10 cellular contexts compared by ENCODE assay signal in the genomic region with DNA sequence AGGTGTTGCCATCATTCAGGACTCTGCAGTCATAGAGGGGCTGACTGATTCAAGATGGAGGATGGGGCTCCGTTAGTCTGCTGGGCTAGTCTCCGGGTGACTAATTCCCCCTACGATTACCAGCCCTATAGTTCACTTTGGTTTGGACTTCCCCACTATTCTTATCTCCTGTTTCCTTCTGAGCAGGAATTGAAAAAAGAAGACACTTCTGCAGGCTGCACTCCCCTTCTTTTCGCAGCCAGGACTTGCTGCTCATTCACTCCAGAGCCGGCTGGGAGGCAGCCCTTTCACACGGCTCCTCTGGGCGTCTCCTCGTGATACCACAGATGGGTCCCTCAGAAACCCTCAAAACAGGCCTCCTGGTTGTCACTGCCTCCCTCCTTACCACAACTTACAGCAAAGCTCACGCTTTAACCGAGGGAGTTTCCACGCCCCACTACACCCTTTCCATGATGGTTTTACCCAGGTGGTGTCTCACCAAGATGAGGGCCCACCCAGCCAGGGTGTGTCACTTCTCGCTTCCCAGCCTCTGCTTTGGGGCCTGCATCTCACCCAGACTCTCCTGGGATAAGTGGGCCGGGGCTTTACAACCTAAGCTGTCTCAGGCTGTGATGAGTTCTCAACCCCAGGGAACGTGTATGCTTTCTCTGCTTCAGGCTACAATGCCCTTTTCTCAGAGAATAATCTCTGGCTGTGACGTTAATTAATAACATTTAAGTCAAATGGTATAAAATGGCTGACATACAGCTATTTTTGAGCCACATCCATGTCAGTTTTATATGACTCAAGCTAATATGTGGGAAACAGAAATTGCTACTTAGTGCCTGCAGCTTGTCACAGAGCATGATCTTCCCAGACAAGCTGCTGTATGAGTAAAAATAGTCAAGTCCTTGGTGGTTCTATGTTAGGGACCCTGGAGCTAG.
DNase-seq lines count a peak whose midpoint lies in the region; ATAC-seq lines count a peak whose summit lies in the region.
"Had no signal": no experiment of that assay in that cellular context is flagged by ENCODE, and none has a peak within 500 bp of the region (broad histone marks: within the 10 kb centered on the region; RNA-seq: fewer than 3 reads in every experiment).

No MANE protein-coding gene starts in this region.

- H3K4me1 ChIP-seq in effector memory CD4-positive, alpha-beta T cell (ENCODE audit: control insufficient read depth, insufficient read depth, low read length, poor library complexity, severe bottlenecking), result peaks cover 10% of the 10 kb centered on the region

- no peaks in the 10 kb centered on the region for H3K9me3 ChIP-seq in effector memory CD4-positive, alpha-beta T cell (ENCODE audit: control insufficient read depth, low read length)
- H3K9me3 ChIP-seq: SK-N-SH had no signal

- DNase-seq in activated CD8-positive, alpha-beta memory T cell treated with anti-CD3 and anti-CD28 coated beads for 48 hours (ENCODE audit: low read depth in 2 of 3, low spot score in 2 of 3), result peak; percentile 47 to 72 (median 63)
- DNase-seq in effector memory CD4-positive, alpha-beta T cell, result peak; percentile 58 to 72 (median 70)
- DNase-seq in stimulated activated CD8-positive, alpha-beta memory T cell treated with anti-CD3 and anti-CD28 coated beads, Interleukin-4, amount 100 ng/mL, for 1 hour (ENCODE audit: low read depth in 2 of 2, low spot score in 1 of 2), result peak; percentile 45 to 49
- DNase-seq in SHP77 treated with DMSO at 0.1 percent for 48 hours (lab: John Stamatoyannopoulos, UW), result no peak
- DNase-seq in NCI-H1417 treated with DMSO at 0.1 percent for 48 hours (lab: John Stamatoyannopoulos, UW), result no peak
- DNase-seq in NCI-H748 treated with DMSO at 0.1 percent for 48 hours (lab: John Stamatoyannopoulos, UW), result no peak
- DNase-seq: H7, SK-N-SH had no signal

- H3K36me3 ChIP-seq in effector memory CD4-positive, alpha-beta T cell (ENCODE audit: control insufficient read depth, insufficient read depth, low read length), result no peaks in the 10 kb centered on the region

- H3K4me3 ChIP-seq in effector memory CD4-positive, alpha-beta T cell (ENCODE audit: insufficient read depth, low read depth, low read length, poor library complexity, severe bottlenecking), result no peak overlapping the region

- H3K27me3 ChIP-seq in effector memory CD4-positive, alpha-beta T cell (replicated peaks; ENCODE audit: control insufficient read depth, insufficient read depth, low read length, poor library complexity, severe bottlenecking), result no peaks in the 10 kb centered on the region

- peak; percentile 59 for ATAC-seq in HG02885 (IDR thresholded peaks at IDR 0.05; ENCODE audit: poor library complexity, unreplicated experiment)
- ATAC-seq in GM19023 (IDR thresholded peaks at IDR 0.05; ENCODE audit: unreplicated experiment), result no peak

- H3K27ac ChIP-seq in effector memory CD4-positive, alpha-beta T cell (ENCODE audit: insufficient read depth, low read length, poor library complexity, severe bottlenecking), result peak overlapping the region; percentile 46

Comparison
In these comparisons a context has a peak if more than half of its experiments do, and no peak if none do; other contexts are left out.
1. DNase-seq: peak in activated CD8-positive, alpha-beta memory T cell treated with anti-CD3 and anti-CD28 coated beads for 48 hours (3 of 3), effector memory CD4-positive, alpha-beta T cell (3 of 3) and stimulated activated CD8-positive, alpha-beta memory T cell treated with anti-CD3 and anti-CD28 coated beads, Interleukin-4, amount 100 ng/mL, for 1 hour (2 of 2); none in SHP77 treated with DMSO at 0.1 percent for 48 hours (single experiment), NCI-H1417 treated with DMSO at 0.1 percent for 48 hours (single experiment) and NCI-H748 treated with DMSO at 0.1 percent for 48 hours (single experiment).